1 cellular context compared by ENCODE assay signal in genomic region chr19:18514800-18515682, GRCh38.
TF ChIP-seq lines count a peak whose summit lies in the region.

No MANE protein-coding gene starts in this region.

TF ChIP-seq in SK-N-SH, 30 proteins besides CTCF, POLR2A, EP300 and RAD21 (continued from another document):
- TF ChIP-seq REST (IDR thresholded peaks at IDR 0.05; ENCODE audit: low read depth, low read length) = no peak
- TF ChIP-seq MEF2A (IDR thresholded peaks at IDR 0.05; ENCODE audit: borderline replicate concordance, low read depth) = no peak
- TF ChIP-seq JUND (IDR thresholded peaks at IDR 0.05) = no peak
- TF ChIP-seq MXI1 (IDR thresholded peaks at IDR 0.05; ENCODE audit: low read depth, low read length) = no peak
- TF ChIP-seq USF2 (IDR thresholded peaks at IDR 0.05; ENCODE audit: borderline replicate concordance, low read depth, low read length) = no peak
- no peak for TF ChIP-seq ELF1 (IDR thresholded peaks at IDR 0.05)
- TF ChIP-seq YY1 (IDR thresholded peaks at IDR 0.05; ENCODE audit: low read depth) = no peak
- no peak for TF ChIP-seq CHD2 (IDR thresholded peaks at IDR 0.05; ENCODE audit: low read length, partially characterized antibody)
- TF ChIP-seq GATA2 (CRISPR knock-in tag; IDR thresholded peaks at IDR 0.05) = no peak
- TF ChIP-seq EZH2phosphoT487 (IDR thresholded peaks at IDR 0.05; ENCODE audit: borderline replicate concordance, low read depth) = no peak
- TF ChIP-seq POLR2AphosphoS5 (IDR thresholded peaks at IDR 0.05; ENCODE audit: low read depth, low read length) = no peak
